26 cellular contexts compared by ENCODE assay signal in the genomic region with DNA sequence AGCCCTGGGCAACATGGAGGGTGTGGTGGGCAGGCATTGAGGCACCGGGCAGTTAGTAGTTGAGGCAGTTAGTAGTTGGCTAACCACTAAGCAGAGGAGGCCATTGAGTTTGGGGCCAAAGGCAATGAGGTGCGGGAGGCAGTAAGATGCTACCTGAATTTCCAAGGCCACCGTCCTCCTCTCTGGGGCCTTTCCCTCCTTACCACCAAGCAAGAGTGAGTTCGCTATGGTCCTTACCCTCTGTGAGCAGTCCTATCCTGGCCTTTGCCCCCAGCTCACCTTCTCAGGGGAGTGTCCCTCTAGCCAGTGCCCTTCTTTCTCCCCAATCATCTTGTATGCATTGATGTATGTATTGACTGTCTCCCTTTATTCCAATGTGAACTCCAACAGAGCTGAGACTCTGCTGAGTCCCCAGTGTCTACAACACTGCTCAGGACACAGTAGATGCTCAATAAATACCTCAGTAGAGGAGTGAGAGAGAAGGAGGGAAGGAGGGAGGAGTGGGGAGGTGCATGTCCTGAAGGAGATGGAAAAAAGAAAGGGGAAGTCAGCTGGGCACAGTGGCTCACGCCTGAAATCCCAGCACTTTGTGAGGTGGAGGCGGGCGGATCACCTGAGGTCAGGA. TPM values are rescaled to one million over a fixed set of nuclear protein-coding genes. Genes with fewer than 3 reads are reported as not detected.
DNase-seq lines count a peak whose midpoint lies in the region; TF ChIP-seq lines count a peak whose summit lies in the region.
"Had no signal": no experiment of that assay in that cellular context is flagged by ENCODE, and none has a peak within 500 bp of the region (broad histone marks: within the 10 kb centered on the region; RNA-seq: fewer than 3 reads in every experiment).

No MANE protein-coding gene starts in this region.

- H3K27ac Mint-ChIP-seq in IgD-negative memory B cell (peak overlapping the region in 2 of 3 donors; percentile 17 to 24), brain (peak overlapping the region in 2 of 5 experiments; percentile 54 to 57)
- H3K27ac Mint-ChIP-seq: activated CD8-positive, alpha-beta T cell treated with anti-CD3 and anti-CD28 coated beads for 36 hours; stimulated activated memory B cell treated with anti-CD40 and anti-IgM and Interleukin-4, amounts not matched to agents 10 μg/mL and 1 μg/mL and 100 μg/mL, for 72 hours had no signal

- no peaks in the 10 kb centered on the region for H3K27me3 ChIP-seq in GM23248 (replicated peaks; ENCODE audit: insufficient read depth)
- H3K27me3 ChIP-seq: sigmoid colon, vagina had no signal

- H3K27me3 Mint-ChIP-seq in IgD-negative memory B cell (no peaks in the 10 kb centered on the region), brain (peaks cover 5% of the 10 kb centered on the region)
- H3K27me3 Mint-ChIP-seq: activated CD8-positive, alpha-beta T cell treated with anti-CD3 and anti-CD28 coated beads for 36 hours; naive thymus-derived CD8-positive, alpha-beta T cell; stimulated activated memory B cell treated with anti-CD40 and anti-IgM and Interleukin-4, amounts not matched to agents 10 μg/mL and 1 μg/mL and 100 μg/mL, for 72 hours had no signal

- 95% methylated on average over 7 of the region's 7 CpGs for WGBS in GM23248 (ENCODE audit: low coverage in 1 of 2, low lambda C conversion rate in 2 of 2, missing lambda C conversion rate in 2 of 2), 2 experiments

- H3K79me2 ChIP-seq in GM23248 (ENCODE audit: insufficient read depth): peaks cover 31% of the 10 kb centered on the region

- H3K9me3 Mint-ChIP-seq in IgD-negative memory B cell (peaks cover 0 to 2% (median 0%) of the 10 kb centered on the region in 3 donors), brain (peaks cover 9 to 18% (median 11%) of the 10 kb centered on the region in 5 experiments)
- H3K9me3 Mint-ChIP-seq: activated CD8-positive, alpha-beta T cell treated with anti-CD3 and anti-CD28 coated beads for 36 hours; stimulated activated memory B cell treated with anti-CD40 and anti-IgM and Interleukin-4, amounts not matched to agents 10 μg/mL and 1 μg/mL and 100 μg/mL, for 72 hours had no signal

- H3K4me3 Mint-ChIP-seq in IgD-negative memory B cell (peak overlapping the region in 2 of 4 donors; percentile 38 to 49), brain (peak overlapping the region in 4 of 5 experiments; percentile 52 to 75 (median 68))
- H3K4me3 Mint-ChIP-seq: activated CD8-positive, alpha-beta T cell treated with anti-CD3 and anti-CD28 coated beads for 36 hours; stimulated activated memory B cell treated with anti-CD40 and anti-IgM and Interleukin-4, amounts not matched to agents 10 μg/mL and 1 μg/mL and 100 μg/mL, for 72 hours had no signal

- H3K4me1 ChIP-seq in GM23248 (ENCODE audit: insufficient read depth): peaks cover 9% of the 10 kb centered on the region

- intact Hi-C loops in posterior vena cava (cut with DNase I): loop anchor here in 1 of 2 donors (10.0 kb wide), 1 partner anchor 391 kb away; no protein-coding TSS in a partner anchor

- no peak overlapping the region for H3K4me2 ChIP-seq in GM23248 (ENCODE audit: unreplicated experiment)
- H3K4me2 ChIP-seq: A549 had no signal

- no peaks in the 10 kb centered on the region for H3K9me3 ChIP-seq in GM23248 (ENCODE audit: low read depth)
- H3K9me3 ChIP-seq: sigmoid colon, vagina had no signal

- H3K36me3 ChIP-seq in GM23248 (ENCODE audit: low read depth): 0 out of 2 replicates have a peak, but pooled peaks cover 4% of the 10 kb centered on the region
- H3K36me3 ChIP-seq: sigmoid colon, vagina had no signal

- H3K36me3 Mint-ChIP-seq in IgD-negative memory B cell (peaks cover 10% of the 10 kb centered on the region), brain (peaks cover 18% of the 10 kb centered on the region)

- no peaks in the 10 kb centered on the region for H3F3A ChIP-seq in GM23248 (ENCODE audit: insufficient read depth)

- in situ Hi-C loops in GM23248 (cut with MboI): loop anchor here (25.0 kb wide), 1 partner anchor 411 kb away; no protein-coding TSS in a partner anchor

- H3K9ac ChIP-seq in GM23248: no peak overlapping the region

- H3K4me3 ChIP-seq in GM23248: no peak overlapping the region
- H3K4me3 ChIP-seq: A549, sigmoid colon, vagina had no signal

- DNase-seq in activated CD8-positive, alpha-beta memory T cell treated with anti-CD3 and anti-CD28 coated beads for 24 hours: peak; percentile 40
- no peak for DNase-seq in activated CD8-positive, alpha-beta memory T cell treated with anti-CD3 and anti-CD28 coated beads, Interleukin-2, amount 50 U/mL, for 4 hours
- DNase-seq in posterior vena cava (ENCODE audit: low spot score) (peak; percentile 64), NCI-H1417 treated with DMSO at 0.1 percent for 48 hours (lab: John Stamatoyannopoulos, UW) (no peak), GM23248 (no peak), DMS 273 (lab: John Stamatoyannopoulos, UW; ENCODE audit: unreplicated experiment) (no peak)
- DNase-seq: activated CD8-positive, alpha-beta T cell treated with anti-CD3 and anti-CD28 coated beads for 36 hours; activated T-cell treated with anti-CD3 and anti-CD28 coated beads, Interleukin-2, amount 50 U/mL, for 1 hour; AML-193; amygdala; effector memory CD4-positive, alpha-beta T cell; GOT3; midbrain; naive thymus-derived CD8-positive, alpha-beta T cell; NCI-H1048; NCI-H1694 treated with DMSO at 0.1 percent for 48 hours; NCI-H2171 treated with DMSO at 0.1 percent for 48 hours; NCI-H524; PC-3; sigmoid colon; stimulated activated CD4-positive, alpha-beta T cell treated with anti-CD3 and anti-CD28 coated beads, Interleukin-4, amount 100 ng/mL, for 24 hours had no signal

- no peak for TF ChIP-seq CTCF in brain (conservative IDR thresholded peaks at IDR 0.05)

- H4K20me1 ChIP-seq in GM23248 (ENCODE audit: insufficient read depth): no peaks in the 10 kb centered on the region

- H2AFZ ChIP-seq in GM23248: no peak overlapping the region

- no peaks in the 10 kb centered on the region for H3K9me2 ChIP-seq in GM23248 (ENCODE audit: insufficient read depth)

- H3K4me1 Mint-ChIP-seq in IgD-negative memory B cell (peaks cover 11 to 13% (median 12%) of the 10 kb centered on the region in 3 donors), brain (peaks cover 30% of the 10 kb centered on the region)

- no peak overlapping the region for H3K27ac ChIP-seq in GM23248
- H3K27ac ChIP-seq: A549, sigmoid colon, vagina had no signal

RNA-seq across cellular contexts. Expression of gene PHF2, which starts 3.1 kb away (rescaled TPM):
- polyA plus RNA-seq in IgD-negative memory B cell: 1.6 TPM
- 63.6 TPM for polyA plus RNA-seq in brain (ENCODE audit: insufficient read depth, low read depth, low replicate concordance)
- total RNA-seq in posterior vena cava: 10 to 100 TPM; 26.1 to 27.9 TPM
- total RNA-seq in GM23248 (2014; rRNA removed; shearing (Covaris generic)): 12.5 and 16.5 TPM in 2 replicates
- polyA plus RNA-seq in GM23248 (2016; fragmentation: Nextera tagmentation; extraction: Ambion mirVana): 3.5 and 4.6 TPM in 2 replicates

Comparison
In these comparisons a context has a peak if more than half of its experiments do, and no peak if none do; other contexts are left out.
1. DNase-seq: peak in activated CD8-positive, alpha-beta memory T cell treated with anti-CD3 and anti-CD28 coated beads for 24 hours (single experiment) and posterior vena cava (single experiment); none in activated CD8-positive, alpha-beta memory T cell treated with anti-CD3 and anti-CD28 coated beads, Interleukin-2, amount 50 U/mL, for 4 hours (single experiment), NCI-H1417 treated with DMSO at 0.1 percent for 48 hours (single experiment), GM23248 (single experiment) and DMS 273 (single experiment).
2. RNA of gene PHF2, which starts 3.1 kb away (polyA plus RNA-seq): 63.6 TPM in brain (single experiment); 3.5 to 4.6 TPM in GM23248 and 1.6 TPM in IgD-negative memory B cell (single experiment); every median in the first group is over 10 times any median in the second.